In genomic region chr4:27098034-27098433, GRCh38 we compare ENCODE assay signal across 10 cellular contexts.
"Had no signal": no experiment of that assay in that cellular context is flagged by ENCODE, and none has a peak within 500 bp of the region (broad histone marks: within the 10 kb centered on the region; RNA-seq: fewer than 3 reads in every experiment).

No MANE protein-coding gene starts in this region.

- DNase-seq: GM23248, GOT3, H7, Karpas-422 had no signal

- H3K4me2 ChIP-seq: KMS-11 had no signal

- H3K36me3 Mint-ChIP-seq: IgD-negative memory B cell had no signal

- H3K27ac Mint-ChIP-seq: IgD-negative memory B cell had no signal

- H3K4me3 ChIP-seq: GM23248, HAP-1 had no signal

- ATAC-seq: HCT116, HepG2 had no signal

- H2AFZ ChIP-seq: GM23248 had no signal

- H3K27ac ChIP-seq: GM23248, HL-60, KMS-11 had no signal

- H3K4me1 Mint-ChIP-seq: IgD-negative memory B cell had no signal

- FAIRE-seq: HepG2 had no signal

- H3K9ac ChIP-seq: GM23248, KMS-11 had no signal

- H3K4me3 Mint-ChIP-seq: IgD-negative memory B cell had no signal

- H3K9me3 ChIP-seq: HAP-1 had no signal

- H3K36me3 ChIP-seq: HAP-1 had no signal
